8 cellular contexts compared by ENCODE assay signal in genomic region chr12:123905319-123905925, GRCh38.
DNase-seq lines count a peak whose midpoint lies in the region; ATAC-seq, FAIRE-seq and TF ChIP-seq lines count a peak whose summit lies in the region.

No MANE protein-coding gene starts in this region.

- H2AFZ ChIP-seq in K562 (ENCODE audit: low read depth, low read length) = no peak overlapping the region

- peak; percentile 85 for FAIRE-seq in K562 (lab: Jason Lieb, UNC)

- WGBS in K562 (ENCODE audit: insufficient coverage, low coverage, missing lambda C conversion rate) = 2% methylated on average over 9 of the region's 9 CpGs

- TF ChIP-seq CTCF in GM12873 (IDR thresholded peaks at IDR 0.05; ENCODE audit: insufficient read depth, low read depth, low read length, missing control alignments) (peak; percentile 71), K562 (IDR thresholded peaks at IDR 0.05 in 2 of 3, conservative IDR thresholded peaks at IDR 0.05 in 1 of 3; ENCODE audit: insufficient read depth in 2 of 3, low read depth in 1 of 3, low read length in 3 of 3) (peak; percentile 71 to 84 (median 78))

- TF ChIP-seq EP300 in K562 (IDR thresholded peaks at IDR 0.05; ENCODE audit: low read length) = no peak

- peaks cover 54 to 68% of the 10 kb centered on the region in 2 experiments; a peak in 4 of 5 replicates for H3K27me3 ChIP-seq in K562 (ENCODE audit: control insufficient read depth in 2 of 2, insufficient read depth in 2 of 2, low read length in 2 of 2)

- intact Hi-C loops in K562 (cut with micrococcal nuclease) = loop anchor here (2.0 to 5.0 kb wide), 2 partner anchors 77 to 127 kb away; no protein-coding TSS in a partner anchor

- no peaks in the 10 kb centered on the region for H3K79me2 ChIP-seq in K562 (ENCODE audit: control insufficient read depth, insufficient read depth, low read length)

- H3K36me3 ChIP-seq in K562 (ENCODE audit: control insufficient read depth, insufficient read depth, low read length) = no peaks in the 10 kb centered on the region

- TF ChIP-seq POLR2A in K562 (conservative IDR thresholded peaks at IDR 0.05) = no peak

- POLR2A ChIA-PET in K562 (lab: Yijun Ruan, JAX) = interaction anchor here (1.0 to 1.2 kb wide), 2 partner anchors 48 to 83 kb away, joined by 3 to 4 read pairs; no protein-coding TSS in a partner anchor

- H3K4me1 ChIP-seq in K562 (replicated peaks in 1 of 2; ENCODE audit: control insufficient read depth in 2 of 2, insufficient read depth in 2 of 2, low read length in 2 of 2) = peaks cover 0 to 4% of the 10 kb centered on the region in 2 experiments; a peak in 1 of 5 replicates

- TF ChIP-seq RAD21 in K562 (CRISPR knock-in tag; conservative IDR thresholded peaks at IDR 0.05 in 1 of 2, IDR thresholded peaks at IDR 0.05 in 1 of 2) = peak; percentile 43 to 66

- H3K9me1 ChIP-seq in K562 (ENCODE audit: control insufficient read depth, insufficient read depth, low read length) = no peaks in the 10 kb centered on the region

- H4K20me1 ChIP-seq in K562 (replicated peaks; ENCODE audit: control insufficient read depth, insufficient read depth, low read length) = peaks cover 11% of the 10 kb centered on the region; the same call in 1 of the 2 replicates

- no peaks in the 10 kb centered on the region for H3K9me3 ChIP-seq in K562 (replicated peaks; ENCODE audit: control insufficient read depth, insufficient read depth, low read depth, low read length)

- BruUV-seq in K562 (replicated peaks; lab: Mats Ljungman, UMichigan) = no TSS peak

- ATAC-seq in K562 = peak; percentile 49
- ATAC-seq in GM18511 (IDR thresholded peaks at IDR 0.05; ENCODE audit: unreplicated experiment) = no peak

- no peak overlapping the region for H3K4me2 ChIP-seq in K562 (ENCODE audit: insufficient read depth, low read length)

- in situ Hi-C loops in K562 (cut with MboI) = no loop called here

- CTCF ChIA-PET in K562 (lab: Yijun Ruan, JAX; ENCODE audit: low intra/inter-chr PET ratio) = interaction anchor here (1.7 kb wide), 1 partner anchor 78 kb away, joined by 11 read pairs; no protein-coding TSS in a partner anchor

- DNase-seq in NCI-H1105 treated with DMSO at 0.1 percent for 48 hours (lab: John Stamatoyannopoulos, UW) (peak; percentile 47), UCSD-AML1 (lab: John Stamatoyannopoulos, UW; ENCODE audit: unreplicated experiment) (peak; percentile 24), K562 (ENCODE audit: extremely low read depth in 1 of 4, low spot score in 3 of 4) (peak; percentile 74 to 76 (median 75)), iPS-NIHi7 (ENCODE audit: extremely low spot score) (peak; percentile 67), NCI-H2227 treated with DMSO at 0.1 percent for 48 hours (lab: John Stamatoyannopoulos, UW) (no peak)
- DNase-seq in stimulated activated CD4-positive, alpha-beta T cell treated with anti-CD3 and anti-CD28 coated beads, Interleukin-15, amount 100 ng/mL, for 24 hours = peak; percentile 71

- no peak overlapping the region for H3K27ac ChIP-seq in K562 (ENCODE audit: extremely low read depth, low read depth, low read length)

- H3K4me3 ChIP-seq in K562 = no peak overlapping the region

- H3K9ac ChIP-seq in K562 (ENCODE audit: insufficient read depth in 1 of 2, low read depth in 2 of 2, low read length in 2 of 2) = no peak overlapping the region

TF ChIP-seq in K562, 482 proteins besides CTCF, POLR2A, EP300 and RAD21 (continues in another document):
- no peak for TF ChIP-seq MTF1 (CRISPR knock-in tag; IDR thresholded peaks at IDR 0.05; ENCODE audit: borderline replicate concordance)
- no peak for TF ChIP-seq SIRT6 (IDR thresholded peaks at IDR 0.05; ENCODE audit: low read depth, low read length)
- 0 out of 2 replicates have a peak, but pooled peaks have one; percentile 17 for TF ChIP-seq DEAF1 (CRISPR knock-in tag; IDR thresholded peaks at IDR 0.05)
- no peak for TF ChIP-seq ZNF140 (CRISPR knock-in tag; IDR thresholded peaks at IDR 0.05)
- no peak for TF ChIP-seq VEZF1 (CRISPR knock-in tag; IDR thresholded peaks at IDR 0.05)
- no peak for TF ChIP-seq SMARCE1 (IDR thresholded peaks at IDR 0.05)
- TF ChIP-seq NELFE (IDR thresholded peaks at IDR 0.05; ENCODE audit: insufficient read depth, insufficient read length) = no peak
- no peak for TF ChIP-seq MECOM (CRISPR knock-in tag; IDR thresholded peaks at IDR 0.05)
- peak; percentile 70 for TF ChIP-seq CEBPB (tag; IDR thresholded peaks at IDR 0.05)
- TF ChIP-seq HDAC8 (tag; IDR thresholded peaks at IDR 0.05) = no peak
- no peak for TF ChIP-seq TCF3 (CRISPR knock-in tag; IDR thresholded peaks at IDR 0.05)
- TF ChIP-seq SMC3 (conservative IDR thresholded peaks at IDR 0.05; ENCODE audit: insufficient read depth, low read depth, low read length) = 0 out of 2 replicates have a peak, but pooled peaks have one; percentile 35
- no peak for TF ChIP-seq PBX2 (CRISPR knock-in tag; IDR thresholded peaks at IDR 0.05; ENCODE audit: low read depth)
- no peak for TF ChIP-seq PBX2 (tag; conservative IDR thresholded peaks at IDR 0.05; ENCODE audit: low read depth)
- no peak for TF ChIP-seq GTF3C2 (IDR thresholded peaks at IDR 0.05; ENCODE audit: borderline replicate concordance, extremely low read depth, insufficient read length)
- peak; percentile 56 for TF ChIP-seq FOSL1 (tag; conservative IDR thresholded peaks at IDR 0.05)
- no peak for TF ChIP-seq NFXL1 (CRISPR knock-in tag; IDR thresholded peaks at IDR 0.05)
- no peak for TF ChIP-seq CEBPG (CRISPR knock-in tag; IDR thresholded peaks at IDR 0.05)
- peak in 1 of 2 experiments; percentile 32; a peak in 2 of 4 replicates for TF ChIP-seq CEBPG (tag; conservative IDR thresholded peaks at IDR 0.05 in 1 of 2, IDR thresholded peaks at IDR 0.05 in 1 of 2)
- TF ChIP-seq TEAD4 (IDR thresholded peaks at IDR 0.05; ENCODE audit: low read length) = peak; percentile 41
- TF ChIP-seq TEAD4 (CRISPR knock-in tag; IDR thresholded peaks at IDR 0.05; ENCODE audit: borderline replicate concordance) = no peak
